11 cellular contexts compared by ENCODE assay signal in the genomic region with DNA sequence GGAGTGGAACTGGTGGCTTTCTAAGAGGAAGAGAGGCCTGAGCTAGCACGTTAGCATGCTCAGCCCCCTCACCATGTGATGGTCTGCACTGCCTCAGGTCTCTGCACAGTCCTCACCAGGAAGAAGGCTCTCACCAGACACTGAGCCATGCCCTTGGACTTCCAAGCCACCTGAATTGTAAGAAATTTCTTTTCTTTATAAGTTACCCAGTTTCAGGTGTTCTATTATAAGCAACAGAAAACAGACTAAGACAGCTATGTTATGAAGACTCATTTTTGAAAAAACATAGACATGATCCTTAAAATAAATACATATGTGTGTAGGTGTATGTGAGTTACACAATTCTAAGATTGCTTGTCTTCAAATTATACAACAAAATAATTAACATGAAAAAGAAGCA.
A peak's percentile ranks its signal among the peaks of the same experiment; 100 is the strongest.
DNase-seq lines count a peak whose midpoint lies in the region; ATAC-seq and TF ChIP-seq lines count a peak whose summit lies in the region.
"Had no signal": no experiment of that assay in that cellular context is flagged by ENCODE, and none has a peak within 500 bp of the region (broad histone marks: within the 10 kb centered on the region; RNA-seq: fewer than 3 reads in every experiment).

No MANE protein-coding gene starts in this region.

- peak overlapping the region; percentile 33; the same call in 1 of the 2 replicates for H3K4me2 ChIP-seq in MM.1S (ENCODE audit: low read depth, low read length)
- H3K4me2 ChIP-seq: neural progenitor cell, SK-N-SH had no signal

- H4K20me1 ChIP-seq in MM.1S (ENCODE audit: insufficient read depth, low read length): no peaks in the 10 kb centered on the region

- H3F3A ChIP-seq in MM.1S (ENCODE audit: insufficient read depth, low read length): peaks cover 7% of the 10 kb centered on the region

- peaks cover 17% of the 10 kb centered on the region for H3K4me1 ChIP-seq in MM.1S (ENCODE audit: low read length)
- H3K4me1 ChIP-seq: Caco-2, neural progenitor cell had no signal

- H3K4me3 Mint-ChIP-seq in naive thymus-derived CD8-positive, alpha-beta T cell: no peak overlapping the region
- no peak overlapping the region for H3K4me3 Mint-ChIP-seq in stimulated activated memory B cell treated with anti-CD40 and anti-IgM and Interleukin-4, amounts not matched to agents 10 μg/mL and 1 μg/mL and 100 μg/mL, for 72 hours
- H3K4me3 Mint-ChIP-seq: neural progenitor cell had no signal

- no peaks in the 10 kb centered on the region for H3K9me2 ChIP-seq in MM.1S (replicated peaks; ENCODE audit: insufficient read depth, low read length)
- H3K9me2 ChIP-seq: SK-N-SH had no signal

- POLR2A ChIA-PET in naive thymus-derived CD8-positive, alpha-beta T cell (lab: Charles Lee): no interaction called here

- H3K36me3 Mint-ChIP-seq in naive thymus-derived CD8-positive, alpha-beta T cell: no peaks in the 10 kb centered on the region
- H3K36me3 Mint-ChIP-seq in stimulated activated memory B cell treated with anti-CD40 and anti-IgM and Interleukin-4, amounts not matched to agents 10 μg/mL and 1 μg/mL and 100 μg/mL, for 72 hours: no peaks in the 10 kb centered on the region
- H3K36me3 Mint-ChIP-seq: neural progenitor cell had no signal

- intact Hi-C loops in Right ventricle myocardium inferior (cut with DNase I): no loop called here

- H3K27me3 ChIP-seq in MM.1S (replicated peaks; ENCODE audit: insufficient read depth, low read length): no peaks in the 10 kb centered on the region
- H3K27me3 ChIP-seq: neural progenitor cell had no signal

- H3K27ac ChIP-seq in MM.1S (ENCODE audit: low read length): peak overlapping the region; percentile 56; the same call in 1 of the 2 replicates
- H3K27ac ChIP-seq: neural progenitor cell had no signal

- peak; percentile 41 for DNase-seq in MM.1S
- no peak for DNase-seq in naive thymus-derived CD8-positive, alpha-beta T cell
- no peak for DNase-seq in OCI-M1 (lab: John Stamatoyannopoulos, UW)
- no peak for DNase-seq in Right ventricle myocardium inferior (ENCODE audit: missing footprints)
- DNase-seq: Caco-2, SK-N-SH had no signal

- peaks cover 15 to 26% (median 19%) of the 10 kb centered on the region in 5 donors for H3K27me3 Mint-ChIP-seq in naive thymus-derived CD8-positive, alpha-beta T cell
- peaks cover 26% of the 10 kb centered on the region for H3K27me3 Mint-ChIP-seq in stimulated activated memory B cell treated with anti-CD40 and anti-IgM and Interleukin-4, amounts not matched to agents 10 μg/mL and 1 μg/mL and 100 μg/mL, for 72 hours

- no peaks in the 10 kb centered on the region for H3K79me2 ChIP-seq in MM.1S (ENCODE audit: low read length)

- no peaks in the 10 kb centered on the region for H3K9me3 ChIP-seq in MM.1S (replicated peaks; ENCODE audit: insufficient read depth, low read length)
- H3K9me3 ChIP-seq: Caco-2, SK-N-SH had no signal

- no peaks in the 10 kb centered on the region for H3K36me3 ChIP-seq in MM.1S (replicated peaks; ENCODE audit: insufficient read depth, low read length)
- H3K36me3 ChIP-seq: neural progenitor cell had no signal

- peak overlapping the region; percentile 29; the same call in 1 of the 2 replicates for H2AFZ ChIP-seq in MM.1S (ENCODE audit: low read length)
- H2AFZ ChIP-seq: neural progenitor cell had no signal

- H3K4me3 ChIP-seq in MM.1S (ENCODE audit: low read length): no peak overlapping the region
- H3K4me3 ChIP-seq: neural progenitor cell had no signal

- H3K4me1 Mint-ChIP-seq in naive thymus-derived CD8-positive, alpha-beta T cell: peaks cover 0 to 5% (median 0%) of the 10 kb centered on the region in 4 donors
- H3K4me1 Mint-ChIP-seq in stimulated activated memory B cell treated with anti-CD40 and anti-IgM and Interleukin-4, amounts not matched to agents 10 μg/mL and 1 μg/mL and 100 μg/mL, for 72 hours: no peaks in the 10 kb centered on the region
- H3K4me1 Mint-ChIP-seq: neural progenitor cell had no signal

- no peak overlapping the region for H3K9ac ChIP-seq in MM.1S (ENCODE audit: low read length)
- H3K9ac ChIP-seq: neural progenitor cell, SK-N-SH had no signal

- no peak for TF ChIP-seq CTCF in MM.1S (IDR thresholded peaks at IDR 0.05; ENCODE audit: low read length)

- no peak overlapping the region for H3K27ac Mint-ChIP-seq in naive thymus-derived CD8-positive, alpha-beta T cell
- H3K27ac Mint-ChIP-seq in stimulated activated memory B cell treated with anti-CD40 and anti-IgM and Interleukin-4, amounts not matched to agents 10 μg/mL and 1 μg/mL and 100 μg/mL, for 72 hours: no peak overlapping the region
- H3K27ac Mint-ChIP-seq: neural progenitor cell had no signal

- peaks cover 0 to 1% (median 0%) of the 10 kb centered on the region in 9 donors for H3K9me3 Mint-ChIP-seq in naive thymus-derived CD8-positive, alpha-beta T cell
- no peaks in the 10 kb centered on the region for H3K9me3 Mint-ChIP-seq in stimulated activated memory B cell treated with anti-CD40 and anti-IgM and Interleukin-4, amounts not matched to agents 10 μg/mL and 1 μg/mL and 100 μg/mL, for 72 hours

- ATAC-seq in GM18868 (IDR thresholded peaks at IDR 0.05; ENCODE audit: unreplicated experiment) (peak; percentile 50), GM21360 (IDR thresholded peaks at IDR 0.05; ENCODE audit: unreplicated experiment) (peak; percentile 55), HG02973 (IDR thresholded peaks at IDR 0.05; ENCODE audit: unreplicated experiment) (peak; percentile 48), Right ventricle myocardium inferior (no peak)
- no peak for ATAC-seq in naive thymus-derived CD8-positive, alpha-beta T cell
- ATAC-seq in stimulated activated memory B cell treated with anti-CD40 and anti-IgM and Interleukin-4, amounts not matched to agents 10 μg/mL and 1 μg/mL and 100 μg/mL, for 72 hours: no peak

Comparison
In these comparisons a context has a peak if more than half of its experiments do, and no peak if none do; other contexts are left out.
1. ATAC-seq: peak in GM18868 (single experiment), GM21360 (single experiment) and HG02973 (single experiment); none in naive thymus-derived CD8-positive, alpha-beta T cell (0 of 2), Right ventricle myocardium inferior (single experiment) and stimulated activated memory B cell treated with anti-CD40 and anti-IgM and Interleukin-4, amounts not matched to agents 10 μg/mL and 1 μg/mL and 100 μg/mL, for 72 hours (single experiment).